In the genomic region with DNA sequence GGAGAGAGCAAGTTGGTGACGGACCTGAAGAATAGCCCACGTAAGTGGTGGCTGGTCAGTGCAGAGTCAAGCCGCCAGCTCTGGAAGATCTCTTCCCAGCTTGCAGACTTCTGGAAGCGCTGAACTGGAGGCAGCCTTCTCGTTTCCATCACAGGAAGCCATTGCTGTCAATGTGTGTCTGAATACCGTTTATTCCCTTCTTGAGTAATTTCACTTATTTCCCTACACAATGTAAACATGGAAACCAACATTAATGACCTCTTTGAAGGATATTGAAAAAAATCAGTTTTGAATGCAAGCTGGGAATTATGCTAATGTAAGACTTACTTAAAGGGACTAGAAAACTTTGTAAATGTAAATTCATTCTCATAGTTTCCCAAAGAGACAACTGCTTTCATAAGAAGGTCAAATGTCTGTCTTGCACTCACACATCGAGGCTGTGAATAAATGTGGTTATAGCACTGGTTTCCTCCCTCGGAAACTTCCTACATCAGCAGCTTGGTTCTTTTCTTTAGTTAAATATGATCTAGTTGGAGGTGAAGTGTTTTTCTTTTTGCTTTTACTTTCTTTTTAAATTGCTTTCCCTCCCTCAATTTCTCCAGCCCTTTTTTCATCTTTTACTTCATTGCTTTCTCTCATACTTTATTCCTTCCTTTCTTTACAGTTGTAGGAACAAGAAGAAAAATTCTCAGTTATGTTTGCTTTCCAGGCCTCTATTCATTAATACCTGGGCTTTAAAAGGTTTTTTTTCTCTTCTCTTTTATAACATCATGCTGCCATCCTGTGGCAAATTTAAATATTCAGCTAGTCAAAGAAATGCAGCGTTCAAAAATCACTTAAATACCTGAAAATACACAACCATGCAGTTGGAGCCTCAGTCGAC, we compare ENCODE assay signal across 9 cellular contexts.
DNase-seq lines count a peak whose midpoint lies in the region; ATAC-seq lines count a peak whose summit lies in the region.
"Had no signal": no experiment of that assay in that cellular context is flagged by ENCODE, and none has a peak within 500 bp of the region (broad histone marks: within the 10 kb centered on the region; RNA-seq: fewer than 3 reads in every experiment).

No MANE protein-coding gene starts in this region.

- peaks cover 18 to 30% (median 24%) of the 10 kb centered on the region in 10 experiments for H3K4me1 ChIP-seq in BLaER1 treated with 17β-estradiol and CSF1 and Interleukin-3, amounts not matched to agents 10 nM and 100 nM
- H3K4me1 ChIP-seq: SJSA1 had no signal

- peak; percentile 30 for ATAC-seq in GM18858 (IDR thresholded peaks at IDR 0.05; ENCODE audit: unreplicated experiment)
- ATAC-seq in stimulated activated effector memory CD8-positive, alpha-beta T cell treated with anti-CD3 and anti-CD28 coated beads, Interleukin-12 subunit alpha, Interleukin-12 subunit beta, amount 100 ng/mL, for 72 hours: peak; percentile 82
- no peak for ATAC-seq in GM19397 (IDR thresholded peaks at IDR 0.05; ENCODE audit: unreplicated experiment)

- H3K4me1 Mint-ChIP-seq in stimulated activated effector memory CD8-positive, alpha-beta T cell treated with anti-CD3 and anti-CD28 coated beads, Interleukin-12 subunit alpha, Interleukin-12 subunit beta, amount 100 ng/mL, for 72 hours: peaks cover 78% of the 10 kb centered on the region

- peak overlapping the region; percentile 89 for H3K27ac Mint-ChIP-seq in stimulated activated effector memory CD8-positive, alpha-beta T cell treated with anti-CD3 and anti-CD28 coated beads, Interleukin-12 subunit alpha, Interleukin-12 subunit beta, amount 100 ng/mL, for 72 hours

- peaks cover 2% of the 10 kb centered on the region for H3K9me3 Mint-ChIP-seq in stimulated activated effector memory CD8-positive, alpha-beta T cell treated with anti-CD3 and anti-CD28 coated beads, Interleukin-12 subunit alpha, Interleukin-12 subunit beta, amount 100 ng/mL, for 72 hours

- peak overlapping the region; percentile 36 to 75 (median 55) for H3K4me2 ChIP-seq in BLaER1 treated with 17β-estradiol and CSF1 and Interleukin-3, amounts not matched to agents 10 nM and 100 nM

- no peaks in the 10 kb centered on the region for H3K36me3 ChIP-seq in BLaER1 treated with 17β-estradiol and CSF1 and Interleukin-3, amounts not matched to agents 10 nM and 100 nM
- H3K36me3 ChIP-seq: SJSA1 had no signal

- peak overlapping the region; percentile 62 for H3K4me3 Mint-ChIP-seq in stimulated activated effector memory CD8-positive, alpha-beta T cell treated with anti-CD3 and anti-CD28 coated beads, Interleukin-12 subunit alpha, Interleukin-12 subunit beta, amount 100 ng/mL, for 72 hours

- no peaks in the 10 kb centered on the region for H3K27me3 ChIP-seq in BLaER1 treated with 17β-estradiol and CSF1 and Interleukin-3, amounts not matched to agents 10 nM and 100 nM
- H3K27me3 ChIP-seq: SJSA1 had no signal

- H3K9ac ChIP-seq in BLaER1 treated with 17β-estradiol and CSF1 and Interleukin-3, amounts not matched to agents 10 nM and 100 nM: peak overlapping the region in 3 of 11 experiments; percentile 14 to 45 (median 17); a peak in 3 of 22 replicates

- peaks cover 6% of the 10 kb centered on the region for H3K36me3 Mint-ChIP-seq in stimulated activated effector memory CD8-positive, alpha-beta T cell treated with anti-CD3 and anti-CD28 coated beads, Interleukin-12 subunit alpha, Interleukin-12 subunit beta, amount 100 ng/mL, for 72 hours

- DNase-seq in NCI-H2196 (lab: John Stamatoyannopoulos, UW; ENCODE audit: unreplicated experiment) (peak; percentile 30), dermis microvascular lymphatic vessel endothelial cell (ENCODE audit: low read depth in 2 of 2) (peak; percentile 4 to 23), cerebellum (ENCODE audit: low spot score) (no peak), SHP77 treated with DMSO at 0.1 percent for 48 hours (lab: John Stamatoyannopoulos, UW) (no peak)
- DNase-seq in stimulated activated effector memory CD8-positive, alpha-beta T cell treated with anti-CD3 and anti-CD28 coated beads, Interleukin-12 subunit alpha, Interleukin-12 subunit beta, amount 100 ng/mL, for 72 hours (ENCODE audit: low spot score in 2 of 2): no peak

- no peaks in the 10 kb centered on the region for H3K9me3 ChIP-seq in BLaER1 treated with 17β-estradiol and CSF1 and Interleukin-3, amounts not matched to agents 10 nM and 100 nM (replicated peaks in 1 of 11)
- H3K9me3 ChIP-seq: SJSA1 had no signal

- no peaks in the 10 kb centered on the region for H4K20me1 ChIP-seq in BLaER1 treated with 17β-estradiol and CSF1 and Interleukin-3, amounts not matched to agents 10 nM and 100 nM

- no peak overlapping the region for H3K4me3 ChIP-seq in BLaER1 treated with 17β-estradiol and CSF1 and Interleukin-3, amounts not matched to agents 10 nM and 100 nM
- H3K4me3 ChIP-seq: SJSA1 had no signal

- peak overlapping the region in 7 of 11 experiments; percentile 6 to 54 (median 35); a peak in 12 of 22 replicates for H3K27ac ChIP-seq in BLaER1 treated with 17β-estradiol and CSF1 and Interleukin-3, amounts not matched to agents 10 nM and 100 nM
- H3K27ac ChIP-seq: SJSA1 had no signal

Comparison
In these comparisons a context has a peak if more than half of its experiments do, and no peak if none do; other contexts are left out.
1. DNase-seq: peak in NCI-H2196 (single experiment) and dermis microvascular lymphatic vessel endothelial cell (2 of 2); none in stimulated activated effector memory CD8-positive, alpha-beta T cell treated with anti-CD3 and anti-CD28 coated beads, Interleukin-12 subunit alpha, Interleukin-12 subunit beta, amount 100 ng/mL, for 72 hours (0 of 2), cerebellum (single experiment) and SHP77 treated with DMSO at 0.1 percent for 48 hours (single experiment).